ENCODE assay signal across 21 cellular contexts in genomic region chr1:48341221-48341620, GRCh38.
"Had no signal": no experiment of that assay in that cellular context is flagged by ENCODE, and none has a peak within 500 bp of the region (broad histone marks: within the 10 kb centered on the region; RNA-seq: fewer than 3 reads in every experiment).

No MANE protein-coding gene starts in this region.

- H3K4me3 Mint-ChIP-seq: activated CD4-positive, alpha-beta memory T cell treated with anti-CD3 and anti-CD28 coated beads, Interleukin-2, amount 10 ng/mL, durations not matched to agents 7 days and 5 days; activated naive CD8-positive, alpha-beta T cell treated with anti-CD3 and anti-CD28 coated beads, Interleukin-2, amount 10 ng/mL, durations not matched to agents 7 days and 5 days; nephron progenitor cell; stimulated activated naive B cell treated with anti-CD40 and anti-IgM and Interleukin-4, amounts not matched to agents 10 μg/mL and 1 μg/mL and 100 μg/mL, for 72 hours; T-cell had no signal

- H3K36me3 ChIP-seq: brain microvascular endothelial cell, left lung had no signal

- H3K9me3 Mint-ChIP-seq: activated CD4-positive, alpha-beta memory T cell treated with anti-CD3 and anti-CD28 coated beads, Interleukin-2, amount 10 ng/mL, durations not matched to agents 7 days and 5 days had no signal

- ATAC-seq: left lung; stimulated activated naive B cell treated with anti-CD40 and anti-IgM and Interleukin-4, amounts not matched to agents 10 μg/mL and 1 μg/mL and 100 μg/mL, for 72 hours; T-cell had no signal

- H3K4me1 Mint-ChIP-seq: activated CD4-positive, alpha-beta memory T cell treated with anti-CD3 and anti-CD28 coated beads, Interleukin-2, amount 10 ng/mL, durations not matched to agents 7 days and 5 days; activated naive CD8-positive, alpha-beta T cell treated with anti-CD3 and anti-CD28 coated beads, Interleukin-2, amount 10 ng/mL, durations not matched to agents 7 days and 5 days; nephron progenitor cell; stimulated activated naive B cell treated with anti-CD40 and anti-IgM and Interleukin-4, amounts not matched to agents 10 μg/mL and 1 μg/mL and 100 μg/mL, for 72 hours; T-cell had no signal

- H3K27ac Mint-ChIP-seq: activated CD4-positive, alpha-beta memory T cell treated with anti-CD3 and anti-CD28 coated beads, Interleukin-2, amount 10 ng/mL, durations not matched to agents 7 days and 5 days; activated naive CD8-positive, alpha-beta T cell treated with anti-CD3 and anti-CD28 coated beads, Interleukin-2, amount 10 ng/mL, durations not matched to agents 7 days and 5 days; activated T-helper 2 cell treated with anti-CD3 and anti-CD28 coated beads, Interferon-gamma antibody, Interleukin-2, Interleukin-4, amounts not matched to agents 10 μg/mL and 5 μg/mL and 100 μg/mL, durations not matched to agents 14 hours and 24 hours and 36 hours; nephron progenitor cell; stimulated activated naive B cell treated with anti-CD40 and anti-IgM and Interleukin-4, amounts not matched to agents 10 μg/mL and 1 μg/mL and 100 μg/mL, for 72 hours; T-cell had no signal

- H3K27me3 Mint-ChIP-seq: activated CD4-positive, alpha-beta memory T cell treated with anti-CD3 and anti-CD28 coated beads, Interleukin-2, amount 10 ng/mL, durations not matched to agents 7 days and 5 days; activated naive CD8-positive, alpha-beta T cell treated with anti-CD3 and anti-CD28 coated beads, Interleukin-2, amount 10 ng/mL, durations not matched to agents 7 days and 5 days; stimulated activated naive B cell treated with anti-CD40 and anti-IgM and Interleukin-4, amounts not matched to agents 10 μg/mL and 1 μg/mL and 100 μg/mL, for 72 hours; T-cell had no signal

- H3K27ac ChIP-seq: brain microvascular endothelial cell, esophagus muscularis mucosa, left lung, sigmoid colon had no signal

- H3K36me3 Mint-ChIP-seq: activated naive CD8-positive, alpha-beta T cell treated with anti-CD3 and anti-CD28 coated beads, Interleukin-2, amount 10 ng/mL, durations not matched to agents 7 days and 5 days had no signal

- H3K4me3 ChIP-seq: esophagus muscularis mucosa, left lung, sigmoid colon had no signal

- H3K27me3 ChIP-seq: brain microvascular endothelial cell, esophagus muscularis mucosa, left lung, sigmoid colon had no signal

- H3K4me1 ChIP-seq: esophagus muscularis mucosa, left lung, sigmoid colon had no signal

- DNase-seq: activated CD4-positive, alpha-beta memory T cell treated with anti-CD3 and anti-CD28 coated beads, Interleukin-2, amount 10 ng/mL, durations not matched to agents 7 days and 5 days; activated CD4-positive, alpha-beta T cell treated with anti-CD3 and anti-CD28 coated beads for 48 hours; activated CD4-positive, CD25-positive, alpha-beta regulatory T cell; activated naive CD4-positive, alpha-beta T cell treated with Interleukin-2 at 50 U/mL for 16 hours; activated naive CD8-positive, alpha-beta T cell treated with anti-CD3 and anti-CD28 coated beads, Interleukin-2, amount 10 ng/mL, durations not matched to agents 7 days and 5 days; activated T-cell treated with anti-CD3 and anti-CD28 coated beads, Interleukin-2, amount 50 U/mL, for 1 hour; brain microvascular endothelial cell; effector CD4-positive, alpha-beta T cell; glutamatergic neuron; hippocampal formation; islet precursor cell; left lung; nephron progenitor cell; occipital lobe; posterior cingulate gyrus; sigmoid colon; stimulated activated naive B cell treated with anti-CD40 and anti-IgM and Interleukin-4, amounts not matched to agents 10 μg/mL and 1 μg/mL and 100 μg/mL, for 72 hours; T-cell; T-helper 9 cell had no signal
